9 cellular contexts compared by ENCODE assay signal in genomic region chr7:41817386-41817785, GRCh38.
A peak's percentile ranks its signal among the peaks of the same experiment; 100 is the strongest.
DNase-seq lines count a peak whose midpoint lies in the region; ATAC-seq and TF ChIP-seq lines count a peak whose summit lies in the region.
"Had no signal": no experiment of that assay in that cellular context is flagged by ENCODE, and none has a peak within 500 bp of the region (broad histone marks: within the 10 kb centered on the region; RNA-seq: fewer than 3 reads in every experiment).

No MANE protein-coding gene starts in this region.

- H3K27ac ChIP-seq in GM23248 (no peak overlapping the region), hepatocyte (no peak overlapping the region)

- H2AFZ ChIP-seq in GM23248 (no peak overlapping the region), hepatocyte (no peak overlapping the region)

- no peak overlapping the region for H3K4me3 ChIP-seq in GM12865 (ENCODE audit: low read depth, low read length)
- no peak overlapping the region for H3K4me3 ChIP-seq in GM23248
- H3K4me3 ChIP-seq in NB4 (ENCODE audit: low read depth, low read length) = no peak overlapping the region
- H3K4me3 ChIP-seq in hepatocyte = no peak overlapping the region

- H3K36me3 ChIP-seq in GM23248 (ENCODE audit: low read depth) (no peaks in the 10 kb centered on the region), hepatocyte (replicated peaks; ENCODE audit: insufficient read depth, low read depth) (no peaks in the 10 kb centered on the region)

- H3K9me3 ChIP-seq in GM23248 (ENCODE audit: low read depth) (no peaks in the 10 kb centered on the region), hepatocyte (ENCODE audit: low read depth) (no peaks in the 10 kb centered on the region)

- H3K9me2 ChIP-seq in GM23248 (ENCODE audit: insufficient read depth) (no peaks in the 10 kb centered on the region), hepatocyte (replicated peaks; ENCODE audit: insufficient read depth) (no peaks in the 10 kb centered on the region)

- H3K79me2 ChIP-seq in GM23248 (ENCODE audit: insufficient read depth) (no peaks in the 10 kb centered on the region), hepatocyte (no peaks in the 10 kb centered on the region)

- H3K4me1 ChIP-seq in GM23248 (ENCODE audit: insufficient read depth) = no peaks in the 10 kb centered on the region
- no peaks in the 10 kb centered on the region for H3K4me1 ChIP-seq in hepatocyte (ENCODE audit: insufficient read depth)

- no peak overlapping the region for H3K9ac ChIP-seq in GM23248

- DNase-seq in GM12865 (ENCODE audit: low read depth) (peak; percentile 40), GM23248 (peak; percentile 80), NB4 (ENCODE audit: low read depth) (peak; percentile 74), fibroblast of peridontal ligament (ENCODE audit: extremely low read depth) (peak; percentile 52), NCI-H128 (lab: John Stamatoyannopoulos, UW; ENCODE audit: unreplicated experiment) (no peak), NCI-H1105 (lab: John Stamatoyannopoulos, UW) (no peak), hepatocyte (ENCODE audit: low spot score) (no peak)
- DNase-seq: stimulated activated CD4-positive, alpha-beta T cell treated with anti-CD3 and anti-CD28 coated beads, Interleukin-2, amount 100 ng/mL, for 48 hours had no signal

- in situ Hi-C loops in GM23248 (cut with MboI) = no loop called here

- H3K4me2 ChIP-seq in GM23248 (ENCODE audit: unreplicated experiment) (no peak overlapping the region), hepatocyte (no peak overlapping the region)

- H3K27me3 ChIP-seq in GM23248 (replicated peaks; ENCODE audit: insufficient read depth) (no peaks in the 10 kb centered on the region), hepatocyte (no peaks in the 10 kb centered on the region)

- TF ChIP-seq CTCF in GM12865 (IDR thresholded peaks at IDR 0.05; ENCODE audit: insufficient read depth, low read depth, low read length, missing control alignments) (no peak), NB4 (IDR thresholded peaks at IDR 0.05; ENCODE audit: low read depth, low read length) (no peak), hepatocyte (IDR thresholded peaks at IDR 0.05; ENCODE audit: poor library complexity) (no peak)

- no peak for TF ChIP-seq POLR2A in NB4 (IDR thresholded peaks at IDR 0.05; ENCODE audit: extremely low read depth, insufficient read length)

- peaks cover 9% of the 10 kb centered on the region; the same call in 1 of the 2 replicates for H3F3A ChIP-seq in GM23248 (ENCODE audit: insufficient read depth)

- 42 to 58% methylated on average over 2 of the region's 2 CpGs for WGBS in GM23248 (ENCODE audit: low coverage in 1 of 2, low lambda C conversion rate in 2 of 2, missing lambda C conversion rate in 2 of 2), 2 experiments
- 96% methylated on average over 2 of the region's 2 CpGs for WGBS in hepatocyte (ENCODE audit: low lambda C conversion rate, missing lambda C conversion rate)

- no peak for ATAC-seq in HG03175 (IDR thresholded peaks at IDR 0.05; ENCODE audit: unreplicated experiment)

- H4K20me1 ChIP-seq in GM23248 (ENCODE audit: insufficient read depth) = no peaks in the 10 kb centered on the region
- no peaks in the 10 kb centered on the region for H4K20me1 ChIP-seq in hepatocyte (ENCODE audit: insufficient read depth, poor library complexity, severe bottlenecking)

Comparison
In these comparisons a context has a peak if more than half of its experiments do, and no peak if none do; other contexts are left out.
1. DNase-seq: peak in GM12865 (single experiment), GM23248 (single experiment), NB4 (single experiment) and fibroblast of peridontal ligament (single experiment); none in NCI-H128 (single experiment), NCI-H1105 (single experiment) and hepatocyte (single experiment).